ENCODE assay signal across 26 cellular contexts in the genomic region with DNA sequence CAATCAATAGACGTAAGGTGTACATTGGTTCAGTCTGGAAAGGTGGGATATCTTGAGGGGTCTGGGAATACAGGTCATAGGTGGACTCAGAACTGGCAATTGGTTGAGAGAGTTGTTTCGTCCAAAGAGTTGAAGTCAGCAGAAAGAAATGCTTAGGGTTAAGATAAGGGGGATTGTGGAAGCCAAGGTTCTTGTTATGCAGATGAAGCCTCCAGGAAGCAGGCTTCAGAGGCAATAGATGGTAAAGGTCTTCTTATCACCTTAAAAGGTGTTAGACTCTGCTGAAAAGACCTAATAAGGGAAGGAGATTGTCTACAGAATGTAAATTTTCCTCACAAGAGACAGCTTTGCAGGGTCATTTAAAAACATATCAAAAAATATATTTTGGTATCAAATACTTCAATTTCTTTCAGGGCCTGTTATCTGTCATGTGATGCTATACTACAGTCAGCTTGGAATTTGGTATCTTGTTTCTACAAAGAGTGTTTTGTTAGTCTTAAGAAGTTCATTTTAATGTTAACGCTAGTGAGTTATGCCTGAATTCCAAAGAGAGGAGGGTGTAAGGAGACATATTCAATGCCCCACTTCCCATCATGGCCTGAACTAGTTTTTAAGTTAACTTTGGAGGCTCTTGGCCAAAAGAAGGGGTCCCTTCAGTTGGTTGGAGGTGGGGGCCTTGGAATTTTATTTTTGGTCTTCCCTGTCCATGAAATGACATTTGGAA.
DNase-seq lines count a peak whose midpoint lies in the region; ATAC-seq and TF ChIP-seq lines count a peak whose summit lies in the region.
"Had no signal": no experiment of that assay in that cellular context is flagged by ENCODE, and none has a peak within 500 bp of the region (broad histone marks: within the 10 kb centered on the region; RNA-seq: fewer than 3 reads in every experiment).

No MANE protein-coding gene starts in this region.

- H3F3A ChIP-seq in GM23338 (replicated peaks; ENCODE audit: low read depth), result no peaks in the 10 kb centered on the region

- peaks cover 11% of the 10 kb centered on the region; the same call in 2 of the 3 replicates for H3K36me3 Mint-ChIP-seq in GM23338 (ENCODE audit: low read depth)
- H3K36me3 Mint-ChIP-seq: IgD-negative memory B cell, T-cell had no signal

- H3K27me3 Mint-ChIP-seq in GM23338 (ENCODE audit: insufficient read depth, low read depth, poor library complexity), result peaks cover 3% of the 10 kb centered on the region
- H3K27me3 Mint-ChIP-seq: CD4-positive, alpha-beta T cell; IgD-negative memory B cell; T-cell had no signal

- peak overlapping the region; percentile 92 for H2BK120ac ChIP-seq in mesendoderm (ENCODE audit: low read depth, low read length)

- H2BK15ac ChIP-seq in mesendoderm (replicated peaks; ENCODE audit: low read depth), result no peak overlapping the region

- no peak overlapping the region for H2AFZ ChIP-seq in GM23338

- peak overlapping the region; percentile 29 for H2BK5ac ChIP-seq in mesendoderm (ENCODE audit: low read length)

- H3K79me1 ChIP-seq in mesendoderm (ENCODE audit: low read length), result no peaks in the 10 kb centered on the region

- peaks cover 4% of the 10 kb centered on the region; the same call in 1 of the 3 replicates for H3K9me3 Mint-ChIP-seq in GM23338

- H3K18ac ChIP-seq in mesendoderm (ENCODE audit: low read length), result peak overlapping the region; percentile 94

- peak overlapping the region; percentile 8; the same call in 1 of the 2 replicates for H3K4me2 ChIP-seq in GM23338
- no peak overlapping the region for H3K4me2 ChIP-seq in mesendoderm (ENCODE audit: low read length)
- H3K4me2 ChIP-seq: A549, KMS-11 had no signal

- DNase-seq in GM23338 (ENCODE audit: low spot score) (peak; percentile 74), SK-MEL-5 (ENCODE audit: low read depth, low spot score) (peak; percentile 14), iPS DF 19.7 (ENCODE audit: low read depth, low spot score) (peak; percentile 84), mesendoderm (peak; percentile 91), NCI-H1105 treated with DMSO at 0.1 percent for 48 hours (lab: John Stamatoyannopoulos, UW) (no peak)
- DNase-seq: AML-193; CD4-positive, alpha-beta T cell; COR-L47; GF-D8; H7; MM.1S; NCI-H1417; NCI-H1694; NCI-H2029 treated with DMSO at 0.1 percent for 48 hours; NCI-H2227 treated with DMSO at 0.1 percent for 48 hours; NCI-H526 treated with DMSO at 0.1 percent for 48 hours; Right ventricle myocardium superior; RPMI8226; T-cell had no signal

- H3K4me3 ChIP-seq in GM23338, result no peak overlapping the region
- H3K4me3 ChIP-seq in mesendoderm (ENCODE audit: low read length), result no peak overlapping the region
- H3K4me3 ChIP-seq: A549; BLaER1 treated with 17β-estradiol and CSF1 and Interleukin-3, amounts not matched to agents 10 nM and 100 nM; SJSA1 had no signal

- peak overlapping the region; percentile 87 for H3K4ac ChIP-seq in mesendoderm (ENCODE audit: low read depth, low read length)

- no CpG with 5 or more reads among the region's 3 CpGs for WGBS in mesendoderm (ENCODE audit: extremely low coverage, insufficient coverage, low lambda C conversion rate)

- no peak overlapping the region for H3K9ac ChIP-seq in mesendoderm (ENCODE audit: low read length)
- H3K9ac ChIP-seq: BLaER1 treated with 17β-estradiol and CSF1 and Interleukin-3, amounts not matched to agents 10 nM and 100 nM; KMS-11 had no signal

- H3K23ac ChIP-seq in mesendoderm (ENCODE audit: low read length), result no peak overlapping the region

- H3K79me2 ChIP-seq in GM23338 (replicated peaks; ENCODE audit: insufficient read depth) (no peaks in the 10 kb centered on the region), mesendoderm (ENCODE audit: control insufficient read depth, insufficient read depth, low read length) (no peaks in the 10 kb centered on the region)

- H4K20me1 ChIP-seq in GM23338 (replicated peaks; ENCODE audit: insufficient read depth), result no peaks in the 10 kb centered on the region
- H4K20me1 ChIP-seq: BLaER1 treated with 17β-estradiol and CSF1 and Interleukin-3, amounts not matched to agents 10 nM and 100 nM had no signal

- H3K56ac ChIP-seq in mesendoderm (ENCODE audit: low read length), result peak overlapping the region; percentile 35

- TF ChIP-seq CTCF in GM23338 (conservative IDR thresholded peaks at IDR 0.05; ENCODE audit: low read depth in 2 of 2), result no peak

- H3K9me2 ChIP-seq in GM23338 (ENCODE audit: insufficient read depth), result peaks cover 5% of the 10 kb centered on the region

- peaks cover 42% of the 10 kb centered on the region for H3K4me1 Mint-ChIP-seq in GM23338
- H3K4me1 Mint-ChIP-seq: IgD-negative memory B cell, T-cell had no signal

- H3K27me3 ChIP-seq in GM23338 (ENCODE audit: insufficient read depth), result no peaks in the 10 kb centered on the region
- H3K27me3 ChIP-seq in mesendoderm (ENCODE audit: insufficient read depth, low read length, poor library complexity), result no peaks in the 10 kb centered on the region
- H3K27me3 ChIP-seq: BLaER1 treated with 17β-estradiol and CSF1 and Interleukin-3, amounts not matched to agents 10 nM and 100 nM; SJSA1 had no signal

- ATAC-seq in GM23338, result peak; percentile 95
- ATAC-seq in HG02759 (IDR thresholded peaks at IDR 0.05; ENCODE audit: unreplicated experiment), result no peak
- no peak for ATAC-seq in GM21786 (IDR thresholded peaks at IDR 0.05; ENCODE audit: unreplicated experiment)
- ATAC-seq: A549, T-cell had no signal

- H3K27ac ChIP-seq in GM23338 (ENCODE audit: low read depth) (peak overlapping the region; percentile 84), mesendoderm (ENCODE audit: low read depth, low read length) (peak overlapping the region; percentile 63)
- H3K27ac ChIP-seq: A549; BLaER1 treated with 17β-estradiol and CSF1 and Interleukin-3, amounts not matched to agents 10 nM and 100 nM; KMS-11; SJSA1 had no signal

- no peaks in the 10 kb centered on the region for H3K36me3 ChIP-seq in GM23338 (ENCODE audit: insufficient read depth)
- H3K36me3 ChIP-seq in mesendoderm (ENCODE audit: control insufficient read depth, insufficient read depth, low read length), result no peaks in the 10 kb centered on the region
- H3K36me3 ChIP-seq: BLaER1 treated with 17β-estradiol and CSF1 and Interleukin-3, amounts not matched to agents 10 nM and 100 nM; SJSA1 had no signal

- H4K8ac ChIP-seq in mesendoderm (ENCODE audit: low read depth, low read length), result no peak overlapping the region

- H3K4me1 ChIP-seq in GM23338 (ENCODE audit: insufficient read depth) (peaks cover 26% of the 10 kb centered on the region; the same call in 1 of the 2 replicates), mesendoderm (ENCODE audit: control insufficient read depth, low read depth, low read length) (no peaks in the 10 kb centered on the region)
- H3K4me1 ChIP-seq: A549, SJSA1 had no signal

- peak overlapping the region; percentile 20 for H3K4me3 Mint-ChIP-seq in GM23338
- H3K4me3 Mint-ChIP-seq: CD4-positive, alpha-beta T cell; IgD-negative memory B cell; T-cell had no signal

- in situ Hi-C loops in SK-MEL-5 (cut with HindIII; ENCODE audit: low pct_unique_long_range_greater_than_20kb, low sequenced_read_pairs), result no loop called here

- no peak overlapping the region for H4K5ac ChIP-seq in mesendoderm (ENCODE audit: low read length)

- peak overlapping the region; percentile 96 for H3K27ac Mint-ChIP-seq in GM23338
- H3K27ac Mint-ChIP-seq: CD4-positive, alpha-beta T cell; IgD-negative memory B cell; T-cell had no signal

- H2AK5ac ChIP-seq in mesendoderm (ENCODE audit: low read length), result no peak overlapping the region

TF ChIP-seq in GM23338, 12 proteins besides CTCF, POLR2A, EP300 and RAD21 (continues in another document):
- TF ChIP-seq POLR2AphosphoS5 (IDR thresholded peaks at IDR 0.05; ENCODE audit: low read depth) (no peak), EZH2 (IDR thresholded peaks at IDR 0.05; ENCODE audit: low read depth, unreplicated experiment) (no peak), ZNF114 (CRISPR knock-in tag; IDR thresholded peaks at IDR 0.05) (peak; percentile 93; the same call in 1 of the 2 replicates)
- TF ChIP-seq, protein P1, sequence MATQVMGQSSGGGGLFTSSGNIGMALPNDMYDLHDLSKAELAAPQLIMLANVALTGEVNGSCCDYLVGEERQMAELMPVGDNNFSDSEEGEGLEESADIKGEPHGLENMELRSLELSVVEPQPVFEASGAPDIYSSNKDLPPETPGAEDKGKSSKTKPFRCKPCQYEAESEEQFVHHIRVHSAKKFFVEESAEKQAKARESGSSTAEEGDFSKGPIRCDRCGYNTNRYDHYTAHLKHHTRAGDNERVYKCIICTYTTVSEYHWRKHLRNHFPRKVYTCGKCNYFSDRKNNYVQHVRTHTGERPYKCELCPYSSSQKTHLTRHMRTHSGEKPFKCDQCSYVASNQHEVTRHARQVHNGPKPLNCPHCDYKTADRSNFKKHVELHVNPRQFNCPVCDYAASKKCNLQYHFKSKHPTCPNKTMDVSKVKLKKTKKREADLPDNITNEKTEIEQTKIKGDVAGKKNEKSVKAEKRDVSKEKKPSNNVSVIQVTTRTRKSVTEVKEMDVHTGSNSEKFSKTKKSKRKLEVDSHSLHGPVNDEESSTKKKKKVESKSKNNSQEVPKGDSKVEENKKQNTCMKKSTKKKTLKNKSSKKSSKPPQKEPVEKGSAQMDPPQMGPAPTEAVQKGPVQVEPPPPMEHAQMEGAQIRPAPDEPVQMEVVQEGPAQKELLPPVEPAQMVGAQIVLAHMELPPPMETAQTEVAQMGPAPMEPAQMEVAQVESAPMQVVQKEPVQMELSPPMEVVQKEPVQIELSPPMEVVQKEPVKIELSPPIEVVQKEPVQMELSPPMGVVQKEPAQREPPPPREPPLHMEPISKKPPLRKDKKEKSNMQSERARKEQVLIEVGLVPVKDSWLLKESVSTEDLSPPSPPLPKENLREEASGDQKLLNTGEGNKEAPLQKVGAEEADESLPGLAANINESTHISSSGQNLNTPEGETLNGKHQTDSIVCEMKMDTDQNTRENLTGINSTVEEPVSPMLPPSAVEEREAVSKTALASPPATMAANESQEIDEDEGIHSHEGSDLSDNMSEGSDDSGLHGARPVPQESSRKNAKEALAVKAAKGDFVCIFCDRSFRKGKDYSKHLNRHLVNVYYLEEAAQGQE (IDR thresholded peaks at IDR 0.05; ENCODE audit: unreplicated experiment), result no peak
